11 cellular contexts compared by ENCODE assay signal in the genomic region with DNA sequence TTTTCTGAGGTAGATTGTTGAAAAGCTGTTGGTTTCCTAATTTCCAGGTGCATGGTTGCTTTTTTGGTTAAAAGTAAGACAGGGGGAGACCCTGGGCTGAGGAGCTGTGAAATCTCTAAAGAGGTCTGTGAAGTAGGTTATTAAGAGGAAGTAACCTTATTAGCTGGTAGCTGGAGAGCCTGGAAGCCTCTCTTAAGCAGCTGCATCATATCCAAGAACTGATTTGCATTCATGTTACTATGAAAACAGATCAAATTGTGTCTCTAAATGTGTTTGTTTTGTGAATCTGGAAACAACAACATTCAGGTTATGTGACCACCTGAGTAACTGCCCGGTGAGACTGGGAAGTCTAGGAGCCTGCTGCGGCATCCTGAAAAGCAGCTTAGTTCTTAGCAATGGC. TPM values are rescaled to one million over a fixed set of nuclear protein-coding genes. Genes with fewer than 3 reads are reported as not detected.
DNase-seq lines count a peak whose midpoint lies in the region; ATAC-seq, FAIRE-seq and TF ChIP-seq lines count a peak whose summit lies in the region.
"Had no signal": no experiment of that assay in that cellular context is flagged by ENCODE, and none has a peak within 500 bp of the region (broad histone marks: within the 10 kb centered on the region; RNA-seq: fewer than 3 reads in every experiment).

No MANE protein-coding gene starts in this region.

- H3K4me1 Mint-ChIP-seq in type B pancreatic cell (ENCODE audit: unreplicated experiment), result peaks cover 44% of the 10 kb centered on the region

- intact Hi-C loops in heart left ventricle (cut with DNase I) (loop anchor here in 1 of 10 donors (10.0 kb wide), 1 partner anchor 51 kb away; a partner anchor contains a TSS), cardiac septum (cut with DNase I) (no loop called here), PC-9 (cut with micrococcal nuclease; ENCODE audit: unreplicated experiment) (loop anchor here (2.0 kb wide), 2 partner anchors 45 to 71 kb away; no protein-coding TSS in a partner anchor), kidney (cut with DNase I) (no loop called here)

- CTCF ChIA-PET in PC-9 (lab: Charles Lee), result interaction anchor here (0.6 to 1.0 kb wide), 2 partner anchors 46 to 81 kb away, joined by 3 to 6 read pairs; no protein-coding TSS in a partner anchor

- POLR2A ChIA-PET in PC-9 (lab: Charles Lee; ENCODE audit: unreplicated experiment), result interaction anchor here (0.8 kb wide), 1 partner anchor 8 kb away, joined by 7 read pairs; no protein-coding TSS in a partner anchor

- H3K79me2 ChIP-seq in PC-9 (ENCODE audit: low read depth), result peaks cover 66% of the 10 kb centered on the region

- peak overlapping the region; percentile 53 for H3K4me2 ChIP-seq in PC-9

- TF ChIP-seq CTCF in heart left ventricle (IDR thresholded peaks at IDR 0.05) (no peak), PC-9 (conservative IDR thresholded peaks at IDR 0.05) (no peak), type B pancreatic cell (conservative IDR thresholded peaks at IDR 0.05) (no peak), kidney (IDR thresholded peaks at IDR 0.05; ENCODE audit: borderline replicate concordance, extremely low read depth, insufficient read depth) (no peak)

- no peak overlapping the region for H2AFZ ChIP-seq in PC-9

- H3K27me3 Mint-ChIP-seq in type B pancreatic cell, result no peaks in the 10 kb centered on the region

- H3K9ac ChIP-seq in kidney (ENCODE audit: low read length in 2 of 2), result no peak overlapping the region

- peak overlapping the region; percentile 17 for H3K4me3 Mint-ChIP-seq in type B pancreatic cell

- no peaks in the 10 kb centered on the region for H4K20me1 ChIP-seq in PC-9 (ENCODE audit: insufficient read depth)

- no peaks in the 10 kb centered on the region for H3K9me2 ChIP-seq in PC-9 (ENCODE audit: insufficient read depth)

- H3K36me3 Mint-ChIP-seq in type B pancreatic cell, result no peaks in the 10 kb centered on the region
- H3K36me3 Mint-ChIP-seq: stimulated activated effector memory CD8-positive, alpha-beta T cell treated with anti-CD3 and anti-CD28 coated beads, Interleukin-12 subunit alpha, Interleukin-12 subunit beta, amount 100 ng/mL, for 72 hours had no signal

- H3K27ac Mint-ChIP-seq in type B pancreatic cell, result peak overlapping the region; percentile 75
- H3K27ac Mint-ChIP-seq: stimulated activated effector memory CD8-positive, alpha-beta T cell treated with anti-CD3 and anti-CD28 coated beads, Interleukin-12 subunit alpha, Interleukin-12 subunit beta, amount 100 ng/mL, for 72 hours had no signal

- H3K9me3 ChIP-seq in heart left ventricle (no peaks in the 10 kb centered on the region), PC-9 (ENCODE audit: insufficient read depth, low read depth) (no peaks in the 10 kb centered on the region), kidney (ENCODE audit: control insufficient read depth in 1 of 2, low read length in 2 of 2) (no peaks in the 10 kb centered on the region)

- H3K9me3 Mint-ChIP-seq in type B pancreatic cell, result no peaks in the 10 kb centered on the region
- H3K9me3 Mint-ChIP-seq: stimulated activated effector memory CD8-positive, alpha-beta T cell treated with anti-CD3 and anti-CD28 coated beads, Interleukin-12 subunit alpha, Interleukin-12 subunit beta, amount 100 ng/mL, for 72 hours had no signal

- peak overlapping the region in 11 of 12 donors; percentile 3 to 76 (median 38) for H3K27ac ChIP-seq in heart left ventricle
- peak overlapping the region; percentile 34; the same call in 1 of the 2 replicates for H3K27ac ChIP-seq in PC-9
- no peak overlapping the region for H3K27ac ChIP-seq in kidney (ENCODE audit: low read depth in 2 of 2, low read length in 2 of 2)

- H3K4me3 ChIP-seq in heart left ventricle (no peak overlapping the region), PC-9 (no peak overlapping the region), kidney (ENCODE audit: low read length in 2 of 2) (no peak overlapping the region)

- no peak for TF ChIP-seq POLR2A in heart left ventricle (IDR thresholded peaks at IDR 0.05)

- H3K4me1 ChIP-seq in heart left ventricle, result peaks cover 3 to 68% (median 56%) of the 10 kb centered on the region in 12 donors
- H3K4me1 ChIP-seq in PC-9 (replicated peaks; ENCODE audit: insufficient read depth), result peaks cover 74% of the 10 kb centered on the region
- peaks cover 2 to 4% of the 10 kb centered on the region in 2 donors for H3K4me1 ChIP-seq in kidney (ENCODE audit: control insufficient read depth in 1 of 2, insufficient read depth in 1 of 2, low read depth in 1 of 2, low read length in 2 of 2)

- H3K27me3 ChIP-seq in heart left ventricle (no peaks in the 10 kb centered on the region), PC-9 (ENCODE audit: insufficient read depth, low read depth) (no peaks in the 10 kb centered on the region)

- no peak for DNase-seq in heart left ventricle
- no peak for DNase-seq in cardiac septum (ENCODE audit: low spot score)
- DNase-seq in PC-9, result no peak
- no peak for DNase-seq in type B pancreatic cell (ENCODE audit: extremely low spot score, unreplicated experiment)
- no peak for DNase-seq in stimulated activated CD4-positive, alpha-beta T cell treated with anti-CD3 and anti-CD28 coated beads, Interleukin-4, amount 100 ng/mL, for 1 hour
- no peak for DNase-seq in kidney
- no peak for DNase-seq in NCI-H345 treated with DMSO at 0.1 percent for 48 hours (lab: John Stamatoyannopoulos, UW; ENCODE audit: unreplicated experiment)

- BruUV-seq in PC-9 (replicated peaks; lab: Mats Ljungman, UMichigan), result no TSS peak

- no peaks in the 10 kb centered on the region for H3K36me3 ChIP-seq in heart left ventricle
- no peaks in the 10 kb centered on the region for H3K36me3 ChIP-seq in PC-9 (ENCODE audit: low read depth)
- no peaks in the 10 kb centered on the region for H3K36me3 ChIP-seq in kidney (ENCODE audit: control insufficient read depth in 1 of 2, insufficient read depth in 2 of 2, low read length in 2 of 2)

- FAIRE-seq in kidney (lab: Jason Lieb, UNC), result no peak
- FAIRE-seq: colon, TTC549 had no signal

- peaks cover 15% of the 10 kb centered on the region for H3F3A ChIP-seq in PC-9 (ENCODE audit: insufficient read depth, low read depth)

- 72 to 77% (median 73%) methylated on average over 2 of the region's 2 CpGs for WGBS in heart left ventricle, 4 donors

- ATAC-seq in heart left ventricle (peak in 1 of 4 donors; percentile 37), HG03039 (IDR thresholded peaks at IDR 0.05; ENCODE audit: unreplicated experiment) (peak; percentile 79)
- ATAC-seq: stimulated activated effector memory CD8-positive, alpha-beta T cell treated with anti-CD3 and anti-CD28 coated beads, Interleukin-12 subunit alpha, Interleukin-12 subunit beta, amount 100 ng/mL, for 72 hours had no signal

RNA-seq across cellular contexts. Expression of a gene that starts 54.1 kb away (rescaled TPM):
- total RNA-seq in heart left ventricle (10 to 100 TPM; 30.6 to 64.2 (median 51.7) TPM), cardiac septum (41.8 TPM), PC-9 (2021) (21.7 and 27.5 TPM in 2 replicates), type B pancreatic cell (ENCODE audit: low replicate concordance) (25.2 and 25.5 TPM in 2 replicates), kidney (20.3 TPM)
- polyA plus RNA-seq in heart left ventricle (10 to 100 TPM; 39.8 to 73.7 TPM), kidney (ENCODE audit: insufficient read depth, low read depth, low replicate concordance) (13.4 TPM)

Comparison
In these comparisons a context has a peak if more than half of its experiments do, and no peak if none do; other contexts are left out.
1. H3K27ac ChIP-seq: peak in heart left ventricle (11 of 12) and PC-9 (single experiment); none in kidney (0 of 2).